In the genomic region with DNA sequence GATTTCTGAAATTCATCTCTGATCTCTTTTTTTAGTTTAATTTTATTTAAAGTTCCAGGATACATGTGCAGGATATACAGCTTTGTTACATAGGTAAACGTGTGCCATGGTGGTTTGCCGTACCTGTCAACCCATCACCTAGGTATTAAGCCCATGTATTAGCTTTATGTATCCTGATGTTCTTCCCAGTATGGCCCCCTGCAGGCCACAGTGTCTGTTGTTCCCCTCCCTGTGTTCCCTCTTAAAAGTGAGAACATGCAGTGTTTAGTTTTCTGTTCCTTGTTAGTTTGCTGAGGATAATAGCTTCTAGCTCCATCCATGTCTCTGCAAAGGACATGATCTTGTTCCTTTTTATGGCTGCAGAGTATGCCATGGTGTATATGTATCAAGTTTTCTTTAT, we compare ENCODE assay signal across 20 cellular contexts.
DNase-seq lines count a peak whose midpoint lies in the region; ATAC-seq and TF ChIP-seq lines count a peak whose summit lies in the region.
"Had no signal": no experiment of that assay in that cellular context is flagged by ENCODE, and none has a peak within 500 bp of the region (broad histone marks: within the 10 kb centered on the region; RNA-seq: fewer than 3 reads in every experiment).

No MANE protein-coding gene starts in this region.

- peak; percentile 37 for TF ChIP-seq CTCF in BE2C (IDR thresholded peaks at IDR 0.05; ENCODE audit: low read depth, low read length)
- 0 out of 3 replicates have a peak, but pooled peaks have one; percentile 3 for TF ChIP-seq CTCF in GM12872 (IDR thresholded peaks at IDR 0.05; ENCODE audit: insufficient read depth, low read depth, low read length)
- TF ChIP-seq CTCF in PC-3 (conservative IDR thresholded peaks at IDR 0.05; ENCODE audit: low read depth, low read length), result peak; percentile 38; the same call in 1 of the 2 replicates
- peak; percentile 22 for TF ChIP-seq CTCF in epithelial cell of proximal tubule (conservative IDR thresholded peaks at IDR 0.05; ENCODE audit: low read depth, low read length)
- TF ChIP-seq CTCF in transverse colon (IDR thresholded peaks at IDR 0.05), result no peak

- WGBS in transverse colon (ENCODE audit: low coverage in 1 of 2), 2 donors, result 95 to 100% methylated on average over 2 of the region's 2 CpGs

- no peaks in the 10 kb centered on the region for H3F3A ChIP-seq in PC-3 (ENCODE audit: low read length, unreplicated experiment)

- H3K4me2 ChIP-seq in PC-3 (ENCODE audit: low read length), result no peak overlapping the region

- no peak for TF ChIP-seq POLR2A in transverse colon (IDR thresholded peaks at IDR 0.05)

- peaks cover 4% of the 10 kb centered on the region for H3K4me1 Mint-ChIP-seq in activated T-helper 2 cell treated with anti-CD3 and anti-CD28 coated beads, Interferon-gamma antibody, Interleukin-2, Interleukin-4, amounts not matched to agents 10 μg/mL and 5 μg/mL and 100 μg/mL, durations not matched to agents 14 hours and 24 hours and 36 hours (ENCODE audit: low read depth)

- H3K9ac ChIP-seq in PC-3 (ENCODE audit: low read length), result no peak overlapping the region
- H3K9ac ChIP-seq: GM23248 had no signal

- no peaks in the 10 kb centered on the region for H3K9me2 ChIP-seq in PC-3 (replicated peaks; ENCODE audit: low read length)

- H3K4me3 ChIP-seq in BE2C (ENCODE audit: low read depth, low read length) (no peak overlapping the region), PC-3 (ENCODE audit: low read length) (no peak overlapping the region), epithelial cell of proximal tubule (ENCODE audit: low read depth, low read length) (no peak overlapping the region), transverse colon (no peak overlapping the region)
- H3K4me3 ChIP-seq: GM12878, GM23248, SJCRH30 had no signal

- H3K4me3 Mint-ChIP-seq in activated T-helper 2 cell treated with anti-CD3 and anti-CD28 coated beads, Interferon-gamma antibody, Interleukin-2, Interleukin-4, amounts not matched to agents 10 μg/mL and 5 μg/mL and 100 μg/mL, durations not matched to agents 14 hours and 24 hours and 36 hours (ENCODE audit: low read depth), result no peak overlapping the region

- no peaks in the 10 kb centered on the region for H3K4me1 ChIP-seq in BE2C
- no peaks in the 10 kb centered on the region for H3K4me1 ChIP-seq in PC-3 (ENCODE audit: insufficient read depth, low read length)
- no peaks in the 10 kb centered on the region for H3K4me1 ChIP-seq in transverse colon
- H3K4me1 ChIP-seq: SJCRH30 had no signal

- no peak overlapping the region for H2AFZ ChIP-seq in PC-3 (ENCODE audit: low read length)
- H2AFZ ChIP-seq: GM23248 had no signal

- no peak for ATAC-seq in PC-3
- ATAC-seq in GM18867 (IDR thresholded peaks at IDR 0.05; ENCODE audit: unreplicated experiment), result no peak
- ATAC-seq: GM12878 had no signal

- no peaks in the 10 kb centered on the region for H4K20me1 ChIP-seq in PC-3 (ENCODE audit: low read length)

- no peak overlapping the region for H3K27ac Mint-ChIP-seq in activated T-helper 2 cell treated with anti-CD3 and anti-CD28 coated beads, Interferon-gamma antibody, Interleukin-2, Interleukin-4, amounts not matched to agents 10 μg/mL and 5 μg/mL and 100 μg/mL, durations not matched to agents 14 hours and 24 hours and 36 hours

- CTCF ChIA-PET in PC-3 (lab: Charles Lee), result no interaction called here

- peaks cover 5% of the 10 kb centered on the region for H3K9me3 Mint-ChIP-seq in activated T-helper 2 cell treated with anti-CD3 and anti-CD28 coated beads, Interferon-gamma antibody, Interleukin-2, Interleukin-4, amounts not matched to agents 10 μg/mL and 5 μg/mL and 100 μg/mL, durations not matched to agents 14 hours and 24 hours and 36 hours

- TF ChIP-seq EP300 in transverse colon (IDR thresholded peaks at IDR 0.05; ENCODE audit: low read depth), result no peak

- H3K27me3 ChIP-seq in BE2C (no peaks in the 10 kb centered on the region), PC-3 (ENCODE audit: low read length) (no peaks in the 10 kb centered on the region), transverse colon (no peaks in the 10 kb centered on the region)
- H3K27me3 ChIP-seq: SJCRH30 had no signal

- H3K27me3 Mint-ChIP-seq in activated T-helper 2 cell treated with anti-CD3 and anti-CD28 coated beads, Interferon-gamma antibody, Interleukin-2, Interleukin-4, amounts not matched to agents 10 μg/mL and 5 μg/mL and 100 μg/mL, durations not matched to agents 14 hours and 24 hours and 36 hours (ENCODE audit: low read depth), result no peaks in the 10 kb centered on the region

- no peaks in the 10 kb centered on the region for H3K36me3 ChIP-seq in BE2C
- H3K36me3 ChIP-seq in PC-3 (ENCODE audit: low read depth, low read length), result no peaks in the 10 kb centered on the region
- no peaks in the 10 kb centered on the region for H3K36me3 ChIP-seq in transverse colon
- H3K36me3 ChIP-seq: SJCRH30 had no signal

- H3K27ac ChIP-seq in PC-3 (ENCODE audit: low read length) (no peak overlapping the region), transverse colon (no peak overlapping the region)
- H3K27ac ChIP-seq: GM23248, SJCRH30 had no signal

- intact Hi-C loops in PC-3 (cut with micrococcal nuclease) (no loop called here), transverse colon (cut with DNase I; ENCODE audit: low total_unique reads) (no loop called here)
- intact Hi-C loops in activated T-helper 2 cell treated with anti-CD3 and anti-CD28 coated beads, Interferon-gamma antibody, Interleukin-2, Interleukin-4, amounts not matched to agents 10 μg/mL and 5 μg/mL and 100 μg/mL, durations not matched to agents 14 hours and 24 hours and 36 hours (cut with micrococcal nuclease), result no loop called here

- H3K9me3 ChIP-seq in BE2C (no peaks in the 10 kb centered on the region), PC-3 (ENCODE audit: low read length) (no peaks in the 10 kb centered on the region), transverse colon (no peaks in the 10 kb centered on the region)
- H3K9me3 ChIP-seq: SJCRH30 had no signal

- POLR2A ChIA-PET in PC-3 (lab: Charles Lee; ENCODE audit: unreplicated experiment), result no interaction called here

- no TSS peak for BruUV-seq in PC-3 (replicated peaks; lab: Mats Ljungman, UMichigan)

- in situ Hi-C loops in transverse colon (cut with MboI; ENCODE audit: low pct_ligation_motif_present in 1 of 4, low pct_unique_long_range_greater_than_20kb in 1 of 4, low sequenced_read_pairs in 3 of 4), result no loop called here

- H3K36me3 Mint-ChIP-seq in activated T-helper 2 cell treated with anti-CD3 and anti-CD28 coated beads, Interferon-gamma antibody, Interleukin-2, Interleukin-4, amounts not matched to agents 10 μg/mL and 5 μg/mL and 100 μg/mL, durations not matched to agents 14 hours and 24 hours and 36 hours (ENCODE audit: low read depth), result no peaks in the 10 kb centered on the region

- DNase-seq in BE2C (no peak), PC-3 (no peak), epithelial cell of proximal tubule (ENCODE audit: low read depth) (no peak), transverse colon (no peak), medulla oblongata (ENCODE audit: extremely low spot score) (no peak)
- no peak for DNase-seq in activated T-helper 2 cell treated with anti-CD3 and anti-CD28 coated beads, Interferon-gamma antibody, Interleukin-2, Interleukin-4, amounts not matched to agents 10 μg/mL and 5 μg/mL and 100 μg/mL, durations not matched to agents 14 hours and 24 hours and 36 hours (ENCODE audit: low spot score)
- DNase-seq: COR-L47, DMS153, GF-D8, GM23248, Karpas-422, NCI-H1048, NCI-H1436, NCI-H1930, NCI-H226, NCI-H524, SJCRH30 had no signal

- H3K79me2 ChIP-seq in PC-3 (ENCODE audit: low read length), result no peaks in the 10 kb centered on the region

Comparison
In these comparisons a context has a peak if more than half of its experiments do, and no peak if none do; other contexts are left out.
1. CTCF ChIP-seq: peak in BE2C (single experiment), GM12872 (single experiment), PC-3 (single experiment) and epithelial cell of proximal tubule (single experiment); none in transverse colon (0 of 5).